In the genomic region with DNA sequence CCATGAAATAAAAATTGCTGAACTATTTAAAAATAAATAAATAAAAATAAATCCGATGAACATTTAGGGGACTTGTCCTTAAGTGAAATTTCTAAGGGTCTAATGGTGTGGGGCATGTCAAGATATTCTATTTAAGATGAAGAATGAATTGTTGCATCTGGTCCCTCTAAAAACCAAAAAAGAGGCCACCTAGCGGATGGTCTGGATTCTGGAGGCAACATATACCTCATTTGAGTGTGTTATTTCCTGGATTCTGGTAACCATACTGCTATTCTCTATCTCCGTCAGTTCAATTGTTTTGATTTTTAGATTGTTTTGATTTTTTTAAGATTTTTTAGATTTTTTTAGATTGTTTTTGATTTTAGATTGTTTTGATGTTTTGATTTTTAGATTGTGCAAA, we compare ENCODE assay signal across 16 cellular contexts. TPM values are rescaled to one million over a fixed set of nuclear protein-coding genes. Genes with fewer than 3 reads are reported as not detected.
DNase-seq lines count a peak whose midpoint lies in the region; ATAC-seq, FAIRE-seq and TF ChIP-seq lines count a peak whose summit lies in the region.
"Had no signal": no experiment of that assay in that cellular context is flagged by ENCODE, and none has a peak within 500 bp of the region (broad histone marks: within the 10 kb centered on the region; RNA-seq: fewer than 3 reads in every experiment).

No MANE protein-coding gene starts in this region.

- WGBS in HepG2 (ENCODE audit: low lambda C conversion rate): 6% methylated on average over 3 of the region's 3 CpGs

- DNase-seq in SK-MEL-5 (ENCODE audit: low read depth, low spot score): peak; percentile 43
- DNase-seq in HepG2 (ENCODE audit: low spot score): peak; percentile 0
- DNase-seq in ureter (ENCODE audit: low spot score): no peak
- no peak for DNase-seq in ascending aorta (ENCODE audit: low spot score in 2 of 2)
- DNase-seq in activated naive CD8-positive, alpha-beta T cell treated with anti-CD3 and anti-CD28 coated beads, Interleukin-2, amount 50 U/mL, for 24 hours: no peak
- DNase-seq: adrenal gland; effector CD4-positive, alpha-beta T cell; GOT3; heart left ventricle; NK-92 treated with Interleukin-12 subunit alpha and Interleukin-12 subunit beta, amount 100 ng/mL, for 24 hours had no signal

- ATAC-seq in GM18499 (IDR thresholded peaks at IDR 0.05; ENCODE audit: insufficient read depth, unreplicated experiment) (peak; percentile 60), HG03354 (IDR thresholded peaks at IDR 0.05; ENCODE audit: poor library complexity, severe bottlenecking, unreplicated experiment) (peak; percentile 57), HepG2 (no peak)
- no peak for ATAC-seq in activated naive CD8-positive, alpha-beta T cell treated with anti-CD3 and anti-CD28 coated beads, Interleukin-2, amount 50 U/mL, for 24 hours
- ATAC-seq: heart left ventricle; K562; stimulated activated memory B cell treated with anti-CD40 and anti-IgM and Interleukin-4, amounts not matched to agents 10 μg/mL and 1 μg/mL and 100 μg/mL, for 72 hours had no signal

- no peak overlapping the region for H3K9ac ChIP-seq in HepG2 (ENCODE audit: insufficient read depth, low read depth, low read length)

- H3K4me3 Mint-ChIP-seq in activated naive CD8-positive, alpha-beta T cell treated with anti-CD3 and anti-CD28 coated beads, Interleukin-2, amount 50 U/mL, for 24 hours: no peak overlapping the region
- H3K4me3 Mint-ChIP-seq: stimulated activated memory B cell treated with anti-CD40 and anti-IgM and Interleukin-4, amounts not matched to agents 10 μg/mL and 1 μg/mL and 100 μg/mL, for 72 hours had no signal

- peak; percentile 21 for FAIRE-seq in HepG2 (lab: Jason Lieb, UNC)
- FAIRE-seq: K562 had no signal

- H3K36me3 ChIP-seq in HepG2 (replicated peaks in 1 of 2; ENCODE audit: control insufficient read depth in 1 of 2, insufficient read depth in 2 of 2, low read length in 2 of 2) (no peaks in the 10 kb centered on the region), ascending aorta (no peaks in the 10 kb centered on the region)
- H3K36me3 ChIP-seq: adrenal gland, heart left ventricle had no signal

- no peak overlapping the region for H3K4me3 ChIP-seq in HepG2 (replicated peaks in 1 of 3; ENCODE audit: insufficient read depth in 1 of 3, low read depth in 2 of 3, low read length in 3 of 3)
- H3K4me3 ChIP-seq in ascending aorta: no peak overlapping the region
- H3K4me3 ChIP-seq: adrenal gland, heart left ventricle, K562 had no signal

- no peak overlapping the region for H3K27ac Mint-ChIP-seq in activated naive CD8-positive, alpha-beta T cell treated with anti-CD3 and anti-CD28 coated beads, Interleukin-2, amount 50 U/mL, for 24 hours
- H3K27ac Mint-ChIP-seq: stimulated activated memory B cell treated with anti-CD40 and anti-IgM and Interleukin-4, amounts not matched to agents 10 μg/mL and 1 μg/mL and 100 μg/mL, for 72 hours had no signal

- POLR2A ChIA-PET in HepG2 (lab: Yijun Ruan, JAX): no interaction called here

- H3K36me3 Mint-ChIP-seq in activated naive CD8-positive, alpha-beta T cell treated with anti-CD3 and anti-CD28 coated beads, Interleukin-2, amount 50 U/mL, for 24 hours (ENCODE audit: low read depth): no peaks in the 10 kb centered on the region
- H3K36me3 Mint-ChIP-seq: stimulated activated memory B cell treated with anti-CD40 and anti-IgM and Interleukin-4, amounts not matched to agents 10 μg/mL and 1 μg/mL and 100 μg/mL, for 72 hours had no signal

- no peak overlapping the region for H3K4me2 ChIP-seq in HepG2 (ENCODE audit: low read depth, low read length)

- H3K9me3 Mint-ChIP-seq in activated naive CD8-positive, alpha-beta T cell treated with anti-CD3 and anti-CD28 coated beads, Interleukin-2, amount 50 U/mL, for 24 hours: no peaks in the 10 kb centered on the region
- H3K9me3 Mint-ChIP-seq: stimulated activated memory B cell treated with anti-CD40 and anti-IgM and Interleukin-4, amounts not matched to agents 10 μg/mL and 1 μg/mL and 100 μg/mL, for 72 hours had no signal

- no peaks in the 10 kb centered on the region for H4K20me1 ChIP-seq in HepG2 (ENCODE audit: insufficient read depth, low read length)

- TF ChIP-seq EP300 in HepG2 (IDR thresholded peaks at IDR 0.05; ENCODE audit: low read depth in 2 of 2, low read length in 2 of 2): no peak
- no peak for TF ChIP-seq EP300 in HepG2 (CRISPR knock-in tag; IDR thresholded peaks at IDR 0.05; ENCODE audit: borderline replicate concordance)

- TF ChIP-seq CTCF in HepG2 (CRISPR knock-in tag; IDR thresholded peaks at IDR 0.05) (0 out of 2 replicates have a peak, but pooled peaks have one; percentile 28), ascending aorta (IDR thresholded peaks at IDR 0.05) (peak in 1 of 3 experiments; percentile 6)

- no peak overlapping the region for H2AFZ ChIP-seq in HepG2 (ENCODE audit: low read length)

- H3K4me1 ChIP-seq in HepG2 (ENCODE audit: insufficient read depth, low read length) (no peaks in the 10 kb centered on the region), ascending aorta (no peaks in the 10 kb centered on the region)
- H3K4me1 ChIP-seq: adrenal gland, heart left ventricle had no signal

- BruUV-seq in HepG2 (replicated peaks; lab: Mats Ljungman, UMichigan): no TSS peak

- H3K27me3 ChIP-seq in HepG2 (ENCODE audit: control insufficient read depth in 1 of 2, insufficient read depth in 2 of 2, low read length in 2 of 2): no peaks in the 10 kb centered on the region
- no peaks in the 10 kb centered on the region for H3K27me3 ChIP-seq in ascending aorta

- CTCF ChIA-PET in HepG2 (lab: Yijun Ruan, JAX; ENCODE audit: low intra/inter-chr PET ratio, low total read pairs): interaction anchor here (0.7 kb wide), 1 partner anchor 240 kb away, joined by 3 read pairs; no protein-coding TSS in a partner anchor

- no peaks in the 10 kb centered on the region for H3K79me2 ChIP-seq in HepG2 (ENCODE audit: insufficient read depth, low read length)

- TF ChIP-seq POLR2A in HepG2 (IDR thresholded peaks at IDR 0.05; ENCODE audit: insufficient read depth in 1 of 2, low read depth in 2 of 2, low read length in 2 of 2): no peak

- in situ Hi-C loops in SK-MEL-5 (cut with HindIII; ENCODE audit: low pct_unique_long_range_greater_than_20kb, low sequenced_read_pairs): no loop called here
- in situ Hi-C loops in HepG2 (cut with HindIII; ENCODE audit: extremely low pct_ligation_motif_present, low pct_unique_long_range_greater_than_20kb): no loop called here

- no peaks in the 10 kb centered on the region for H3K27me3 Mint-ChIP-seq in activated naive CD8-positive, alpha-beta T cell treated with anti-CD3 and anti-CD28 coated beads, Interleukin-2, amount 50 U/mL, for 24 hours
- H3K27me3 Mint-ChIP-seq: stimulated activated memory B cell treated with anti-CD40 and anti-IgM and Interleukin-4, amounts not matched to agents 10 μg/mL and 1 μg/mL and 100 μg/mL, for 72 hours had no signal

- TF ChIP-seq RAD21 in HepG2 (CRISPR knock-in tag; IDR thresholded peaks at IDR 0.05): no peak

- H3K9me3 ChIP-seq in HepG2 (ENCODE audit: low read length): no peaks in the 10 kb centered on the region
- H3K9me3 ChIP-seq in ascending aorta: no peaks in the 10 kb centered on the region
- H3K9me3 ChIP-seq: adrenal gland, heart left ventricle had no signal

- intact Hi-C loops in HepG2 (cut with micrococcal nuclease; ENCODE audit: unreplicated experiment) (loop anchor here (2.0 kb wide), 1 partner anchor 240 kb away; no protein-coding TSS in a partner anchor), ascending aorta (cut with DNase I) (no loop called here)

- H3K27ac ChIP-seq in HepG2 (ENCODE audit: extremely low read length, insufficient read depth, low read length) (no peak overlapping the region), ascending aorta (no peak overlapping the region)
- H3K27ac ChIP-seq: adrenal gland, heart left ventricle had no signal

- no peaks in the 10 kb centered on the region for H3K4me1 Mint-ChIP-seq in activated naive CD8-positive, alpha-beta T cell treated with anti-CD3 and anti-CD28 coated beads, Interleukin-2, amount 50 U/mL, for 24 hours
- H3K4me1 Mint-ChIP-seq: stimulated activated memory B cell treated with anti-CD40 and anti-IgM and Interleukin-4, amounts not matched to agents 10 μg/mL and 1 μg/mL and 100 μg/mL, for 72 hours had no signal

TF ChIP-seq in HepG2, 621 proteins besides CTCF, POLR2A, EP300 and RAD21 (continues in another document):
- TF ChIP-seq ATF3 (CRISPR knock-in tag; IDR thresholded peaks at IDR 0.05): no peak
- no peak for TF ChIP-seq ARNT2 (CRISPR knock-in tag; IDR thresholded peaks at IDR 0.05; ENCODE audit: low read depth)

RNA-seq across cellular contexts. Expression of gene AGTR2, which starts 28.3 kb away (rescaled TPM):
- total RNA-seq in SK-MEL-5 (2014; rRNA removed; shearing (Covaris generic)): not detected in 2 replicates
- not detected in 2 replicates for polyA plus RNA-seq in SK-MEL-5 (2015; cell fraction: cytosol; rRNA removed)
- not detected in 2 replicates for polyA plus RNA-seq in SK-MEL-5 (2015; cell fraction: nucleus; rRNA removed)
- total RNA-seq in HepG2 (2016; rRNA removed; fragmentation: Illumina TruSeq; extraction: Trizol) (not detected in 2 replicates), ureter (not detected), ascending aorta (not detected)
- not detected in 2 replicates for total RNA-seq in HepG2 (2016; cell fraction: cytosol; rRNA removed; fragmentation: Illumina TruSeq; extraction: Trizol; ENCODE audit: low read depth)
- not detected in 2 replicates for total RNA-seq in HepG2 (2016; cell fraction: insoluble cytoplasmic fraction; rRNA removed; fragmentation: Illumina TruSeq; extraction: Trizol)
- total RNA-seq in HepG2 (2016; cell fraction: membrane; rRNA removed; fragmentation: Illumina TruSeq; extraction: Trizol): not detected in 2 replicates
- not detected in 2 replicates for total RNA-seq in HepG2 (2016; cell fraction: nucleus; rRNA removed; fragmentation: Illumina TruSeq; extraction: Trizol)
- not detected in 2 replicates for polyA plus RNA-seq in HepG2 (2011; rRNA removed)
- polyA plus RNA-seq in HepG2 (2011; cell fraction: cytosol; rRNA removed): not detected in 2 replicates
- not detected in 2 replicates for polyA plus RNA-seq in HepG2 (2011; cell fraction: nucleus; rRNA removed)
- not detected in 2 replicates for polyA plus RNA-seq in HepG2 (2012)
- polyA plus RNA-seq in HepG2 (2016; cell fraction: cytosol; fragmentation: Illumina TruSeq; extraction: Trizol; ENCODE audit: low read depth): not detected in 2 replicates
- polyA plus RNA-seq in HepG2 (2016; cell fraction: insoluble cytoplasmic fraction; fragmentation: Illumina TruSeq; extraction: Trizol; ENCODE audit: low read depth): not detected in 2 replicates
- polyA plus RNA-seq in HepG2 (2016; cell fraction: membrane; fragmentation: Illumina TruSeq; extraction: Trizol; ENCODE audit: low read depth): not detected in 2 replicates
- polyA plus RNA-seq in HepG2 (2016; cell fraction: nucleus; fragmentation: Illumina TruSeq; extraction: Trizol; ENCODE audit: insufficient read depth, low read depth): not detected in 2 replicates
- not detected in 2 replicates for polyA minus RNA-seq in HepG2 (2011; rRNA and poly(A)+ RNA removed; ENCODE audit: low replicate concordance)
- not detected in 2 replicates for polyA minus RNA-seq in HepG2 (2011; cell fraction: cytosol; rRNA and poly(A)+ RNA removed)
- not detected in 2 replicates for polyA minus RNA-seq in HepG2 (2011; cell fraction: nucleus; rRNA and poly(A)+ RNA removed)
- total RNA-seq: K562, lung microvascular endothelial cell, osteocyte had no signal
- polyA plus RNA-seq: K562 had no signal

Comparison
In these comparisons a context has a peak if more than half of its experiments do, and no peak if none do; other contexts are left out.
1. ATAC-seq: peak in GM18499 (single experiment) and HG03354 (single experiment); none in HepG2 (single experiment) and activated naive CD8-positive, alpha-beta T cell treated with anti-CD3 and anti-CD28 coated beads, Interleukin-2, amount 50 U/mL, for 24 hours (single experiment).
2. DNase-seq: peak in SK-MEL-5 (single experiment) and HepG2 (single experiment); none in ureter (single experiment), ascending aorta (0 of 2) and activated naive CD8-positive, alpha-beta T cell treated with anti-CD3 and anti-CD28 coated beads, Interleukin-2, amount 50 U/mL, for 24 hours (single experiment).